ENCODE assay signal across 18 cellular contexts in the genomic region with DNA sequence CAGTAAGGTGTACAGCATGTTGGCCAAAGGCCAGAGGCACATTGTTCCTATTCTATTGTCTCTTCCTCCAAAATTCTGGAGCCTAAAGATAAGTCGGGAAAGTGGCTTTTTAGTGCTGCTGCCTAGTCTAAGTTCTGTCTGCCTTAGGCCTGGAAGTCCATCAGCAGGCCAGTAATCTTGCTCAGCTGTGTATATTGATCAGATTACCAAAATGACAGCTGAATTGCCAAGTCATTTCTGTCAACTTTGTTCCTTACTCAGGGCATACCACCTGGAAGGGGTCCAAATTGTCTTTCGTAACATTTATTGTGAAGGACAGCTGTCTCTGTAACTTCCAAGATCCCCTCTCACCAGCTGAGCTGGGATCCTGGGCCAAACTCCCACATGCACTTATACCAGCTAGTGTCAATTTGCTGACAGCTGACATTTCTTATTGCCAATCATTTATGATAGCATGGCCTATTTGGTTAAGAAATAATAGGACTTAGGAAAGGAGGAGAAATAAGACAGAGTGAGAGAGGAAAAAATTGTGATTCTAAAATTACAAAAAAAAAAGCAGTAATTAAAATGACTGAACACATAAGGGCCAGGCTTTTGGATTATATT.
DNase-seq lines count a peak whose midpoint lies in the region; ATAC-seq and TF ChIP-seq lines count a peak whose summit lies in the region.
"Had no signal": no experiment of that assay in that cellular context is flagged by ENCODE, and none has a peak within 500 bp of the region (broad histone marks: within the 10 kb centered on the region; RNA-seq: fewer than 3 reads in every experiment).

No MANE protein-coding gene starts in this region.

- no peak overlapping the region for H3K9ac ChIP-seq in SK-N-SH
- H3K9ac ChIP-seq: KMS-11 had no signal

- peaks cover 30% of the 10 kb centered on the region for H3K4me1 Mint-ChIP-seq in nephron
- H3K4me1 Mint-ChIP-seq: B cell had no signal

- no peak overlapping the region; a peak in 1 of 4 replicates for H3K27ac ChIP-seq in SK-N-SH (ENCODE audit: low read depth in 2 of 2, low read length in 1 of 2)
- H3K27ac ChIP-seq: KMS-11, SJSA1 had no signal

- no peaks in the 10 kb centered on the region for H3K79me2 ChIP-seq in SK-N-SH (ENCODE audit: insufficient read depth)

- TF ChIP-seq CTCF in SK-N-SH (IDR thresholded peaks at IDR 0.05) (no peak), nephron (IDR thresholded peaks at IDR 0.05; ENCODE audit: unreplicated experiment in 3 of 3) (no peak)

- H3K9me3 Mint-ChIP-seq in nephron, result no peaks in the 10 kb centered on the region

- no peaks in the 10 kb centered on the region for H3K27me3 Mint-ChIP-seq in nephron (ENCODE audit: low read depth)
- H3K27me3 Mint-ChIP-seq: B cell; CD4-positive, alpha-beta T cell had no signal

- no peaks in the 10 kb centered on the region for H3K36me3 Mint-ChIP-seq in nephron (ENCODE audit: low read depth)

- no peak overlapping the region for H3K4me3 ChIP-seq in SK-N-SH (ENCODE audit: low read depth in 2 of 2, low read length in 1 of 2)
- H3K4me3 ChIP-seq: SJSA1 had no signal

- H3K27me3 ChIP-seq in SK-N-SH (ENCODE audit: insufficient read depth), result no peaks in the 10 kb centered on the region
- H3K27me3 ChIP-seq: SJSA1 had no signal

- TF ChIP-seq EP300 in SK-N-SH (IDR thresholded peaks at IDR 0.05; ENCODE audit: borderline replicate concordance in 1 of 2, low read depth in 1 of 2, low read length in 1 of 2), result 0 out of 4 replicates have a peak, but pooled peaks of 1 of the 2 experiments have one; percentile 14

- no peaks in the 10 kb centered on the region for H3K9me3 ChIP-seq in SK-N-SH
- H3K9me3 ChIP-seq: SJSA1 had no signal

- no peaks in the 10 kb centered on the region for H3F3A ChIP-seq in SK-N-SH (replicated peaks; ENCODE audit: insufficient read depth)

- H3K9me2 ChIP-seq in SK-N-SH, result no peaks in the 10 kb centered on the region

- H3K4me1 ChIP-seq in SK-N-SH (ENCODE audit: control insufficient read depth in 1 of 2, insufficient read depth in 2 of 2, low read depth in 1 of 2, low read length in 1 of 2), result no peaks in the 10 kb centered on the region; a peak in 2 of 4 replicates
- H3K4me1 ChIP-seq: SJSA1 had no signal

- CTCF ChIA-PET in SK-N-SH (lab: Yijun Ruan, JAX), result interaction anchor here (0.7 to 1.0 kb wide), 2 partner anchors 9 to 298 kb away, joined by 3 read pairs; no protein-coding TSS in a partner anchor

- H4K20me1 ChIP-seq in SK-N-SH (ENCODE audit: insufficient read depth), result no peaks in the 10 kb centered on the region

- peak; percentile 2 for DNase-seq in SK-N-SH
- DNase-seq in NCI-H1105 treated with DMSO at 0.1 percent for 48 hours (lab: John Stamatoyannopoulos, UW), result peak; percentile 88
- DNase-seq in SK-N-DZ (ENCODE audit: low spot score), result peak; percentile 1
- no peak for DNase-seq in AML-193 (lab: John Stamatoyannopoulos, UW)
- DNase-seq in NOMO-1 treated with DMSO at 0.1 percent for 48 hours (lab: John Stamatoyannopoulos, UW; ENCODE audit: unreplicated experiment), result no peak
- DNase-seq: CD4-positive, alpha-beta T cell; DMS79 treated with DMSO at 0.1 percent for 48 hours; H7; MM.1S; NCI-H1092 treated with DMSO at 0.1 percent for 48 hours; NCI-H187; NCI-H526 had no signal

- 16% methylated on average over 2 of the region's 2 CpGs for WGBS in SK-N-SH (ENCODE audit: low lambda C conversion rate)

- no peaks in the 10 kb centered on the region for H3K36me3 ChIP-seq in SK-N-SH (replicated peaks in 1 of 2; ENCODE audit: control insufficient read depth in 1 of 2, insufficient read depth in 2 of 2, low read length in 1 of 2)
- H3K36me3 ChIP-seq: SJSA1 had no signal

- no peak for TF ChIP-seq RAD21 in SK-N-SH (IDR thresholded peaks at IDR 0.05; ENCODE audit: low read length)

- H3K27ac Mint-ChIP-seq in nephron, result peak overlapping the region; percentile 43 to 87 (median 82)
- H3K27ac Mint-ChIP-seq: B cell; CD4-positive, alpha-beta T cell had no signal

- H3K4me2 ChIP-seq in SK-N-SH, result no peak overlapping the region
- H3K4me2 ChIP-seq: KMS-11 had no signal

- no peak for ATAC-seq in SK-N-SH treated with all-trans-retinoic acid at 6 μM for 48 hours
- ATAC-seq in GM18519 (IDR thresholded peaks at IDR 0.05; ENCODE audit: low FRiP score, unreplicated experiment), result no peak

- peak overlapping the region in 1 of 3 experiments; percentile 21 for H3K4me3 Mint-ChIP-seq in nephron
- H3K4me3 Mint-ChIP-seq: B cell; CD4-positive, alpha-beta T cell had no signal

- no peak overlapping the region for H2AFZ ChIP-seq in SK-N-SH (ENCODE audit: low read depth)

- POLR2A ChIA-PET in SK-N-SH (lab: Yijun Ruan, JAX), result interaction anchor here (0.6 kb wide), 1 partner anchor 139 kb away, joined by 3 read pairs; no protein-coding TSS in a partner anchor

TF ChIP-seq in SK-N-SH, 30 proteins besides CTCF, POLR2A, EP300 and RAD21:
- TF ChIP-seq TEAD4 (IDR thresholded peaks at IDR 0.05; ENCODE audit: borderline replicate concordance, insufficient read depth), result no peak
- no peak for TF ChIP-seq MEF2A (IDR thresholded peaks at IDR 0.05; ENCODE audit: borderline replicate concordance, low read depth)
- no peak for TF ChIP-seq PBX3 (IDR thresholded peaks at IDR 0.05)
- no peak for TF ChIP-seq CHD2 (IDR thresholded peaks at IDR 0.05; ENCODE audit: low read length, partially characterized antibody)
- no peak for TF ChIP-seq YY1 (IDR thresholded peaks at IDR 0.05; ENCODE audit: low read depth)
- TF ChIP-seq FOXJ3 (CRISPR knock-in tag; IDR thresholded peaks at IDR 0.05), result no peak
- TF ChIP-seq GABPA (IDR thresholded peaks at IDR 0.05; ENCODE audit: low read depth), result no peak
- TF ChIP-seq RXRA (IDR thresholded peaks at IDR 0.05; ENCODE audit: borderline replicate concordance, low read depth), result no peak

TF ChIP-seq in SK-N-SH treated with all-trans-retinoic acid at 6 μM for 48 hours, 23 proteins besides CTCF, POLR2A, EP300 and RAD21 (continues in another document):
- TF ChIP-seq ZC3H10 (CRISPR knock-in tag; IDR thresholded peaks at IDR 0.05) (no peak), ESRRG (CRISPR knock-in tag; IDR thresholded peaks at IDR 0.05) (no peak), TOX (CRISPR knock-in tag; IDR thresholded peaks at IDR 0.05; ENCODE audit: borderline replicate concordance) (no peak), ZNF565 (CRISPR knock-in tag; conservative IDR thresholded peaks at IDR 0.05; ENCODE audit: low read depth) (no peak), GLIS3 (CRISPR knock-in tag; IDR thresholded peaks at IDR 0.05) (no peak)
- TF ChIP-seq, protein P1, sequence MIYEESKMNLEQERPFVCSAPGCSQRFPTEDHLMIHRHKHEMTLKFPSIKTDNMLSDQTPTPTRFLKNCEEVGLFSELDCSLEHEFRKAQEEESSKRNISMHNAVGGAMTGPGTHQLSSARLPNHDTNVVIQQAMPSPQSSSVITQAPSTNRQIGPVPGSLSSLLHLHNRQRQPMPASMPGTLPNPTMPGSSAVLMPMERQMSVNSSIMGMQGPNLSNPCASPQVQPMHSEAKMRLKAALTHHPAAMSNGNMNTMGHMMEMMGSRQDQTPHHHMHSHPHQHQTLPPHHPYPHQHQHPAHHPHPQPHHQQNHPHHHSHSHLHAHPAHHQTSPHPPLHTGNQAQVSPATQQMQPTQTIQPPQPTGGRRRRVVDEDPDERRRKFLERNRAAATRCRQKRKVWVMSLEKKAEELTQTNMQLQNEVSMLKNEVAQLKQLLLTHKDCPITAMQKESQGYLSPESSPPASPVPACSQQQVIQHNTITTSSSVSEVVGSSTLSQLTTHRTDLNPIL (CRISPR knock-in tag; IDR thresholded peaks at IDR 0.05; ENCODE audit: low read depth), result no peak
- TF ChIP-seq, protein P2, sequence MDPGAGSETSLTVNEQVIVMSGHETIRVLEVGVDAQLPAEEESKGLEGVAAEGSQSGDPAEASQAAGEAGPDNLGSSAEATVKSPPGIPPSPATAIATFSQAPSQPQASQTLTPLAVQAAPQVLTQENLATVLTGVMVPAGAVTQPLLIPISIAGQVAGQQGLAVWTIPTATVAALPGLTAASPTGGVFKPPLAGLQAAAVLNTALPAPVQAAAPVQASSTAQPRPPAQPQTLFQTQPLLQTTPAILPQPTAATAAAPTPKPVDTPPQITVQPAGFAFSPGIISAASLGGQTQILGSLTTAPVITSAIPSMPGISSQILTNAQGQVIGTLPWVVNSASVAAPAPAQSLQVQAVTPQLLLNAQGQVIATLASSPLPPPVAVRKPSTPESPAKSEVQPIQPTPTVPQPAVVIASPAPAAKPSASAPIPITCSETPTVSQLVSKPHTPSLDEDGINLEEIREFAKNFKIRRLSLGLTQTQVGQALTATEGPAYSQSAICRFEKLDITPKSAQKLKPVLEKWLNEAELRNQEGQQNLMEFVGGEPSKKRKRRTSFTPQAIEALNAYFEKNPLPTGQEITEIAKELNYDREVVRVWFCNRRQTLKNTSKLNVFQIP (CRISPR knock-in tag; IDR thresholded peaks at IDR 0.05; ENCODE audit: borderline replicate concordance, low read depth), result no peak
- TF ChIP-seq, protein P3, sequence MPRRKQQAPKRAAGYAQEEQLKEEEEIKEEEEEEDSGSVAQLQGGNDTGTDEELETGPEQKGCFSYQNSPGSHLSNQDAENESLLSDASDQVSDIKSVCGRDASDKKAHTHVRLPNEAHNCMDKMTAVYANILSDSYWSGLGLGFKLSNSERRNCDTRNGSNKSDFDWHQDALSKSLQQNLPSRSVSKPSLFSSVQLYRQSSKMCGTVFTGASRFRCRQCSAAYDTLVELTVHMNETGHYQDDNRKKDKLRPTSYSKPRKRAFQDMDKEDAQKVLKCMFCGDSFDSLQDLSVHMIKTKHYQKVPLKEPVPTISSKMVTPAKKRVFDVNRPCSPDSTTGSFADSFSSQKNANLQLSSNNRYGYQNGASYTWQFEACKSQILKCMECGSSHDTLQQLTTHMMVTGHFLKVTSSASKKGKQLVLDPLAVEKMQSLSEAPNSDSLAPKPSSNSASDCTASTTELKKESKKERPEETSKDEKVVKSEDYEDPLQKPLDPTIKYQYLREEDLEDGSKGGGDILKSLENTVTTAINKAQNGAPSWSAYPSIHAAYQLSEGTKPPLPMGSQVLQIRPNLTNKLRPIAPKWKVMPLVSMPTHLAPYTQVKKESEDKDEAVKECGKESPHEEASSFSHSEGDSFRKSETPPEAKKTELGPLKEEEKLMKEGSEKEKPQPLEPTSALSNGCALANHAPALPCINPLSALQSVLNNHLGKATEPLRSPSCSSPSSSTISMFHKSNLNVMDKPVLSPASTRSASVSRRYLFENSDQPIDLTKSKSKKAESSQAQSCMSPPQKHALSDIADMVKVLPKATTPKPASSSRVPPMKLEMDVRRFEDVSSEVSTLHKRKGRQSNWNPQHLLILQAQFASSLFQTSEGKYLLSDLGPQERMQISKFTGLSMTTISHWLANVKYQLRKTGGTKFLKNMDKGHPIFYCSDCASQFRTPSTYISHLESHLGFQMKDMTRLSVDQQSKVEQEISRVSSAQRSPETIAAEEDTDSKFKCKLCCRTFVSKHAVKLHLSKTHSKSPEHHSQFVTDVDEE (CRISPR knock-in tag; IDR thresholded peaks at IDR 0.05), result no peak

Comparison
In these comparisons a context has a peak if more than half of its experiments do, and no peak if none do; other contexts are left out.
1. DNase-seq: peak in SK-N-SH (single experiment), NCI-H1105 treated with DMSO at 0.1 percent for 48 hours (single experiment) and SK-N-DZ (single experiment); none in AML-193 (0 of 2) and NOMO-1 treated with DMSO at 0.1 percent for 48 hours (single experiment).